In genomic region chr11:67483498-67483798, GRCh38 we compare ENCODE assay signal across 1 cellular context.
TF ChIP-seq lines count a peak whose summit lies in the region.

No MANE protein-coding gene starts in this region.

TF ChIP-seq in HepG2, 621 proteins besides CTCF, POLR2A, EP300 and RAD21 (continued from another document and continues in another):
- TF ChIP-seq ZBTB4 (CRISPR knock-in tag; IDR thresholded peaks at IDR 0.05; ENCODE audit: borderline replicate concordance) (0 out of 2 replicates have a peak, but pooled peaks have one; percentile 1), ZNF562 (CRISPR knock-in tag; IDR thresholded peaks at IDR 0.05; ENCODE audit: borderline replicate concordance) (no peak), ZMYM3 (CRISPR knock-in tag; IDR thresholded peaks at IDR 0.05) (no peak), ZNF770 (CRISPR knock-in tag; IDR thresholded peaks at IDR 0.05) (no peak), ZNF432 (CRISPR knock-in tag; IDR thresholded peaks at IDR 0.05; ENCODE audit: borderline replicate concordance) (no peak), ATF3 (CRISPR knock-in tag; IDR thresholded peaks at IDR 0.05) (no peak), PAXIP1 (CRISPR knock-in tag; conservative IDR thresholded peaks at IDR 0.05) (no peak), ATF5 (CRISPR knock-in tag; IDR thresholded peaks at IDR 0.05; ENCODE audit: low read depth) (no peak), CBX1 (IDR thresholded peaks at IDR 0.05; ENCODE audit: low read depth) (no peak), DNMT3B (CRISPR knock-in tag; conservative IDR thresholded peaks at IDR 0.05) (no peak), ZBTB46 (CRISPR knock-in tag; IDR thresholded peaks at IDR 0.05; ENCODE audit: borderline replicate concordance) (no peak), ZFP36L1 (CRISPR knock-in tag; IDR thresholded peaks at IDR 0.05) (no peak), ZHX1 (CRISPR knock-in tag; IDR thresholded peaks at IDR 0.05; ENCODE audit: low read depth) (no peak), RXRA (CRISPR knock-in tag; IDR thresholded peaks at IDR 0.05) (0 out of 2 replicates have a peak, but pooled peaks have one; percentile 1), ZBTB26 (CRISPR knock-in tag; IDR thresholded peaks at IDR 0.05; ENCODE audit: borderline replicate concordance) (no peak), HNRNPUL1 (IDR thresholded peaks at IDR 0.05; ENCODE audit: low read depth, low read length) (no peak), HNRNPLL (IDR thresholded peaks at IDR 0.05; ENCODE audit: low read depth, low read length, poor library complexity, severe bottlenecking) (no peak), ARID3A (IDR thresholded peaks at IDR 0.05; ENCODE audit: low read depth, low read length) (no peak), PBX2 (CRISPR knock-in tag; IDR thresholded peaks at IDR 0.05) (no peak), ZSCAN25 (CRISPR knock-in tag; IDR thresholded peaks at IDR 0.05) (no peak), CHCHD3 (CRISPR knock-in tag; IDR thresholded peaks at IDR 0.05) (no peak), PCBP1 (IDR thresholded peaks at IDR 0.05; ENCODE audit: borderline replicate concordance, low read depth, low read length) (no peak), ZNF749 (CRISPR knock-in tag; IDR thresholded peaks at IDR 0.05; ENCODE audit: borderline replicate concordance) (no peak), NFE2L1 (CRISPR knock-in tag; IDR thresholded peaks at IDR 0.05; ENCODE audit: borderline replicate concordance) (no peak), SRF (IDR thresholded peaks at IDR 0.05; ENCODE audit: low read depth, low read length) (no peak), NFYC (CRISPR knock-in tag; IDR thresholded peaks at IDR 0.05) (no peak), PRPF4 (IDR thresholded peaks at IDR 0.05; ENCODE audit: low read depth, low read length, poor library complexity, severe bottlenecking) (no peak), ZSCAN20 (CRISPR knock-in tag; IDR thresholded peaks at IDR 0.05; ENCODE audit: borderline replicate concordance) (no peak), ZBTB34 (CRISPR knock-in tag; IDR thresholded peaks at IDR 0.05) (0 out of 2 replicates have a peak, but pooled peaks have one; percentile 11), ZNF800 (CRISPR knock-in tag; IDR thresholded peaks at IDR 0.05) (no peak), ZNF10 (CRISPR knock-in tag; IDR thresholded peaks at IDR 0.05; ENCODE audit: borderline replicate concordance, low read depth) (no peak)
